ENCODE assay signal across 8 cellular contexts in genomic region chr7:74083117-74083876, GRCh38. TPM values are rescaled to one million over a fixed set of nuclear protein-coding genes. Genes with fewer than 3 reads are reported as not detected.
DNase-seq lines count a peak whose midpoint lies in the region; TF ChIP-seq lines count a peak whose summit lies in the region.

LIMK1 (plus strand) TSS chr7:74083804; CDS start chr7:74083991, 187 bp downstream.

- peak within 1 kb of the TSS; percentile 70 for H3K4me3 ChIP-seq in DOHH2 (ENCODE audit: low read length)
- peak within 1 kb of the TSS; percentile 85 for H3K4me3 ChIP-seq in GM23248
- H3K4me3 ChIP-seq in SK-N-MC: peak within 1 kb of the TSS; percentile 87

- H3K4me2 ChIP-seq in DOHH2 (ENCODE audit: low read length) (peak within 1 kb of the TSS; percentile 73), GM23248 (ENCODE audit: unreplicated experiment) (peak within 1 kb of the TSS; percentile 93)

- intact Hi-C loops in activated naive CD4-positive, alpha-beta T cell treated with anti-CD3 and anti-CD28 coated beads for 36 hours (cut with micrococcal nuclease): loop anchor here (1.0 to 5.0 kb wide), 6 partner anchors 11 to 504 kb away; partner anchors contain the start of genes EIF4H, METTL27, RFC2 and TBL2

- TF ChIP-seq CTCF in DOHH2 (IDR thresholded peaks at IDR 0.05; ENCODE audit: low read depth, low read length, poor library complexity, severe bottlenecking): no peak

- peak within 1 kb of the TSS; percentile 81 for H2AFZ ChIP-seq in GM23248

- CTCF ChIA-PET in activated naive CD4-positive, alpha-beta T cell treated with anti-CD3 and anti-CD28 coated beads for 36 hours (lab: Charles Lee): no interaction called here

- H3K27me3 ChIP-seq in DOHH2 (ENCODE audit: control insufficient read depth, low read length) (no peaks in the 10 kb centered on the region), GM23248 (replicated peaks; ENCODE audit: insufficient read depth) (no peaks in the 10 kb centered on the region)

- in situ Hi-C loops in GM23248 (cut with MboI): no loop called here

- peak within 1 kb of the TSS; percentile 78 for H3K4me3 Mint-ChIP-seq in activated naive CD4-positive, alpha-beta T cell treated with anti-CD3 and anti-CD28 coated beads for 36 hours

- no peaks in the 10 kb centered on the region for H3K9me3 Mint-ChIP-seq in activated naive CD4-positive, alpha-beta T cell treated with anti-CD3 and anti-CD28 coated beads for 36 hours

- H3K9me2 ChIP-seq in DOHH2 (replicated peaks; ENCODE audit: control insufficient read depth, low read length): no peaks in the 10 kb centered on the region
- H3K9me2 ChIP-seq in GM23248 (ENCODE audit: insufficient read depth): no peaks in the 10 kb centered on the region

- H3K36me3 ChIP-seq in DOHH2 (ENCODE audit: control insufficient read depth, low read length) (peaks cover 21% of the 10 kb centered on the region), GM23248 (ENCODE audit: low read depth) (peaks cover 6% of the 10 kb centered on the region; the same call in 1 of the 2 replicates), SK-N-MC (ENCODE audit: insufficient read depth, low read length) (peaks cover 7% of the 10 kb centered on the region; the same call in 1 of the 2 replicates)

- peaks cover 14% of the 10 kb centered on the region for H3K79me2 ChIP-seq in DOHH2 (ENCODE audit: control insufficient read depth, low read length)
- H3K79me2 ChIP-seq in GM23248 (ENCODE audit: insufficient read depth): peaks cover 17% of the 10 kb centered on the region

- DNase-seq in GM23248: peak; percentile 91
- peak; percentile 77 for DNase-seq in M059J (ENCODE audit: low read depth)
- peak; percentile 51 for DNase-seq in SK-N-MC (ENCODE audit: low read depth, low spot score)
- DNase-seq in activated naive CD4-positive, alpha-beta T cell treated with anti-CD3 and anti-CD28 coated beads for 36 hours: peak; percentile 80
- peak; percentile 97 for DNase-seq in germinal center (ENCODE audit: low spot score)
- DNase-seq in nucleus accumbens (lab: John Stamatoyannopoulos, UW): peak in 54 of 56 donors; percentile 17 to 89 (median 76)
- peak in 48 of 49 donors; percentile 26 to 94 (median 72) for DNase-seq in substantia nigra (lab: John Stamatoyannopoulos, UW)

- H3K4me1 ChIP-seq in DOHH2 (ENCODE audit: control insufficient read depth, low read length) (peaks cover 46% of the 10 kb centered on the region), GM23248 (ENCODE audit: insufficient read depth) (peaks cover 16% of the 10 kb centered on the region)

- WGBS in GM23248 (ENCODE audit: low coverage in 1 of 2, low lambda C conversion rate in 2 of 2, missing lambda C conversion rate in 2 of 2), 2 experiments: 19 to 41% methylated on average over 23 to 48 of the region's 71 CpGs

- peak within 1 kb of the TSS; percentile 76 for H3K27ac Mint-ChIP-seq in activated naive CD4-positive, alpha-beta T cell treated with anti-CD3 and anti-CD28 coated beads for 36 hours

- H3K9me3 ChIP-seq in DOHH2 (ENCODE audit: control insufficient read depth, insufficient read depth, low read length) (no peaks in the 10 kb centered on the region), GM23248 (ENCODE audit: low read depth) (no peaks in the 10 kb centered on the region), SK-N-MC (ENCODE audit: low read depth, low read length) (no peaks in the 10 kb centered on the region)

- H3K27ac ChIP-seq in DOHH2 (ENCODE audit: low read depth, low read length) (peak within 1 kb of the TSS; percentile 16; the same call in 1 of the 2 replicates), GM23248 (peak within 1 kb of the TSS; percentile 74), SK-N-MC (no peak within 1 kb of the TSS), substantia nigra (ENCODE audit: low read depth, low read length, poor library complexity, severe bottlenecking) (peak within 1 kb of the TSS; percentile 59)

- H3K27me3 Mint-ChIP-seq in activated naive CD4-positive, alpha-beta T cell treated with anti-CD3 and anti-CD28 coated beads for 36 hours (ENCODE audit: low read depth): no peaks in the 10 kb centered on the region

- H3K4me1 Mint-ChIP-seq in activated naive CD4-positive, alpha-beta T cell treated with anti-CD3 and anti-CD28 coated beads for 36 hours (ENCODE audit: low read depth): peaks cover 10% of the 10 kb centered on the region

- H4K20me1 ChIP-seq in DOHH2 (ENCODE audit: control insufficient read depth, insufficient read depth, low read depth, low read length) (no peaks in the 10 kb centered on the region), GM23248 (ENCODE audit: insufficient read depth) (no peaks in the 10 kb centered on the region)

- peaks cover 5% of the 10 kb centered on the region for H3K36me3 Mint-ChIP-seq in activated naive CD4-positive, alpha-beta T cell treated with anti-CD3 and anti-CD28 coated beads for 36 hours (ENCODE audit: low read depth)

- no peaks in the 10 kb centered on the region for H3F3A ChIP-seq in DOHH2 (ENCODE audit: control insufficient read depth, insufficient read depth)
- peaks cover 13% of the 10 kb centered on the region for H3F3A ChIP-seq in GM23248 (ENCODE audit: insufficient read depth)

- H3K9ac ChIP-seq in GM23248: peak within 1 kb of the TSS; percentile 93
- H3K9ac ChIP-seq in SK-N-MC (ENCODE audit: insufficient read length): peak within 1 kb of the TSS; percentile 80

RNA-seq across cellular contexts. Expression of gene LIMK1, which starts in this region (rescaled TPM):
- total RNA-seq in GM23248 (2014; rRNA removed; shearing (Covaris generic)): 30.0 and 37.3 TPM in 2 replicates
- polyA plus RNA-seq in GM23248 (2016; fragmentation: Nextera tagmentation; extraction: Ambion mirVana): 3.9 TPM in 2 replicates
- 55.1 and 105 TPM in 2 replicates for total RNA-seq in M059J (2014; rRNA removed; shearing (Covaris generic))
- 1 to 10 TPM; 7.9 to 9.2 TPM for total RNA-seq in activated naive CD4-positive, alpha-beta T cell treated with anti-CD3 and anti-CD28 coated beads for 36 hours
